In the genomic region with DNA sequence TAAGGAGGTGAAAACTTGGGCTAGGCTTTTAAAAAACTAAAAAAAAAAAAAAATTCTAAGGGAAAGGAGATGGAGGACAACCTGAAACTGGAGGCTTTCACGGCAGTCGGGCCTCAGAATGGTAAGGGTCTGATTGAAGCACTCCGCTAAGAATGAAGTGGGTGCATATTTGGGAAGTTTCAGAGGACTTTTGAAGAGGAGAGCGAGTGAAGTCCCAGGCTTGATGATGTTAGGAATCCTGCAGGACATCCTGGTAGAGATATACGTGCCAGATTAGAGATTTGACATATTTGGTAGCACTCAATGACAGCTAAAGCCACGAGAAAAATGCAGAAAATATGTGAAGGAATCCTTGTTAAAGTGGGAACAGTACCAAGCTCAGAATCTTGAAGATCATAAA, we compare ENCODE assay signal across 21 cellular contexts.
DNase-seq lines count a peak whose midpoint lies in the region; ATAC-seq and TF ChIP-seq lines count a peak whose summit lies in the region.
"Had no signal": no experiment of that assay in that cellular context is flagged by ENCODE, and none has a peak within 500 bp of the region (broad histone marks: within the 10 kb centered on the region; RNA-seq: fewer than 3 reads in every experiment).

No MANE protein-coding gene starts in this region.

- H3K27me3 Mint-ChIP-seq in HFFc6 (ENCODE audit: insufficient read depth) = peaks cover 2% of the 10 kb centered on the region; the same call in 1 of the 2 replicates
- no peaks in the 10 kb centered on the region for H3K27me3 Mint-ChIP-seq in chondrocyte (ENCODE audit: low read depth)
- H3K27me3 Mint-ChIP-seq: CD4-positive, CD25-positive, alpha-beta regulatory T cell had no signal

- H3K9me3 Mint-ChIP-seq in HFFc6 = no peaks in the 10 kb centered on the region
- H3K9me3 Mint-ChIP-seq in chondrocyte (ENCODE audit: low read depth) = peaks cover 17% of the 10 kb centered on the region

- DNase-seq in HFFc6 (no peak), chondrocyte (ENCODE audit: low spot score) (no peak), GM10266 (ENCODE audit: extremely low spot score) (no peak), iPS-NIHi7 (ENCODE audit: extremely low spot score) (no peak)
- DNase-seq: 8988T; ACHN; BE2C; C1 segment of cervical spinal cord; CD4-positive, alpha-beta memory T cell; CD4-positive, CD25-positive, alpha-beta regulatory T cell; CD8-positive, alpha-beta memory T cell; COR-L47; DMS 273 treated with DMSO at 0.1 percent for 48 hours; DMS153; DMS53; DMS79; DND-41; GF-D8 had no signal

- peak overlapping the region; percentile 23; the same call in 1 of the 2 replicates for H3K27ac Mint-ChIP-seq in HFFc6
- peak overlapping the region; percentile 58 for H3K27ac Mint-ChIP-seq in chondrocyte (ENCODE audit: unreplicated experiment)
- H3K27ac Mint-ChIP-seq: CD14-positive monocyte; CD4-positive, alpha-beta memory T cell had no signal

- TF ChIP-seq CTCF in HFFc6 (IDR thresholded peaks at IDR 0.05) = no peak
- TF ChIP-seq CTCF in chondrocyte (IDR thresholded peaks at IDR 0.05) = no peak
- no peak for TF ChIP-seq CTCF in GM10266 (IDR thresholded peaks at IDR 0.05; ENCODE audit: control insufficient read depth, insufficient read depth, low read depth, missing control alignments)

- H3K4me1 Mint-ChIP-seq in HFFc6 (ENCODE audit: low read depth) = peaks cover 22% of the 10 kb centered on the region
- peaks cover 46% of the 10 kb centered on the region for H3K4me1 Mint-ChIP-seq in chondrocyte (ENCODE audit: low read depth)
- H3K4me1 Mint-ChIP-seq: CD14-positive monocyte; CD4-positive, alpha-beta memory T cell; CD4-positive, CD25-positive, alpha-beta regulatory T cell; CD8-positive, alpha-beta memory T cell had no signal

- H3K36me3 Mint-ChIP-seq in HFFc6 (ENCODE audit: low read depth) (peaks cover 11% of the 10 kb centered on the region), chondrocyte (ENCODE audit: low read depth) (peaks cover 16% of the 10 kb centered on the region)
- H3K36me3 Mint-ChIP-seq: CD14-positive monocyte; CD4-positive, alpha-beta memory T cell; CD4-positive, CD25-positive, alpha-beta regulatory T cell; CD8-positive, alpha-beta memory T cell had no signal

- H3K4me3 Mint-ChIP-seq in HFFc6 (no peak overlapping the region), chondrocyte (ENCODE audit: unreplicated experiment) (no peak overlapping the region)
- H3K4me3 Mint-ChIP-seq: CD14-positive monocyte; CD4-positive, alpha-beta memory T cell; CD4-positive, CD25-positive, alpha-beta regulatory T cell; CD8-positive, alpha-beta memory T cell had no signal

- no peak for ATAC-seq in GM19463 (IDR thresholded peaks at IDR 0.05; ENCODE audit: unreplicated experiment)
- ATAC-seq: GM12878 had no signal
